In the genomic region with DNA sequence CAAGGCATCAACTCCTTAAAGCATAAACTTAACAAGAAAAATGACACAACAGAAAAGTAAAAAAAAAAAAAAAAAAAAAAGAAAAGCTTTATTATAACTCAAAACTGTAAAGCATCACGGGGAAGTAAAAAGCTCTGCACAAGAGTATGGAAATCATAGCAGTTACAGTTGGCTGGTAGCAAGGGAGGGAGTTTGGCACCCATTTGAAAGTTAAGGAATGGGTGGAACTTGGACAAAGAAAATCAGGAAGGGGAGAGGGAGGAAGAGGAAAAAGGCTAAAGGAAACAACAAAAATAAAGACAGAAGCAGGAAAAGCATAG, we compare ENCODE assay signal across 18 cellular contexts. TPM values are rescaled to one million over a fixed set of nuclear protein-coding genes. Genes with fewer than 3 reads are reported as not detected.
DNase-seq lines count a peak whose midpoint lies in the region; ATAC-seq, FAIRE-seq and TF ChIP-seq lines count a peak whose summit lies in the region.
"Had no signal": no experiment of that assay in that cellular context is flagged by ENCODE, and none has a peak within 500 bp of the region (broad histone marks: within the 10 kb centered on the region; RNA-seq: fewer than 3 reads in every experiment).

No MANE protein-coding gene starts in this region.

- BruUV-seq in HepG2 (replicated peaks; lab: Mats Ljungman, UMichigan) = no TSS peak

- no peak for DNase-seq in HepG2 (ENCODE audit: low spot score)
- no peak for DNase-seq in right lobe of liver
- DNase-seq in activated CD4-positive, alpha-beta memory T cell treated with anti-CD3 and anti-CD28 coated beads for 36 hours = no peak
- DNase-seq in glutamatergic neuron = no peak
- DNase-seq in upper lobe of right lung = no peak
- no peak for DNase-seq in NCI-H748 treated with DMSO at 0.1 percent for 48 hours (lab: John Stamatoyannopoulos, UW)
- no peak for DNase-seq in MV-4-11 (lab: John Stamatoyannopoulos, UW)
- DNase-seq in NCI-H146 (lab: John Stamatoyannopoulos, UW) = no peak
- DNase-seq: activated naive CD4-positive, alpha-beta T cell; BE2C; effector CD4-positive, alpha-beta T cell; GOT3; NCI-H1930; NCI-H524 treated with DMSO at 0.1 percent for 48 hours; PC-9 had no signal

- ATAC-seq in HepG2 = no peak
- no peak for ATAC-seq in right lobe of liver
- no peak for ATAC-seq in upper lobe of right lung

- no peaks in the 10 kb centered on the region for H3K9me3 Mint-ChIP-seq in activated CD4-positive, alpha-beta memory T cell treated with anti-CD3 and anti-CD28 coated beads for 36 hours
- H3K9me3 Mint-ChIP-seq in glutamatergic neuron (ENCODE audit: unreplicated experiment) = peaks cover 44% of the 10 kb centered on the region
- H3K9me3 Mint-ChIP-seq: neural progenitor cell had no signal

- intact Hi-C loops in HepG2 (cut with micrococcal nuclease; ENCODE audit: unreplicated experiment) (no loop called here), right lobe of liver (cut with DNase I) (no loop called here), upper lobe of right lung (cut with DNase I) (no loop called here)
- intact Hi-C loops in activated CD4-positive, alpha-beta memory T cell treated with anti-CD3 and anti-CD28 coated beads for 36 hours (cut with micrococcal nuclease) = loop anchor here (1.0 to 2.0 kb wide), 5 partner anchors 8 to 372 kb away; a partner anchor contains a TSS

- CTCF ChIA-PET in HepG2 (lab: Yijun Ruan, JAX; ENCODE audit: low intra/inter-chr PET ratio, low total read pairs) = no interaction called here
- CTCF ChIA-PET in activated CD4-positive, alpha-beta memory T cell treated with anti-CD3 and anti-CD28 coated beads for 36 hours (lab: Charles Lee) = interaction anchor here (0.6 to 1.1 kb wide), 3 partner anchors 9 to 122 kb away, joined by 3 to 4 read pairs (median 3); a partner anchor contains a TSS

- H3K4me2 ChIP-seq in HepG2 (ENCODE audit: low read depth, low read length) = no peak overlapping the region
- H3K4me2 ChIP-seq: neural progenitor cell, PC-9 had no signal

- TF ChIP-seq EP300 in HepG2 (IDR thresholded peaks at IDR 0.05; ENCODE audit: low read depth in 2 of 2, low read length in 2 of 2) (no peak), HepG2 (CRISPR knock-in tag; IDR thresholded peaks at IDR 0.05; ENCODE audit: borderline replicate concordance) (no peak)

- peaks cover 90% of the 10 kb centered on the region for H3K4me1 Mint-ChIP-seq in activated CD4-positive, alpha-beta memory T cell treated with anti-CD3 and anti-CD28 coated beads for 36 hours (ENCODE audit: low read depth)
- H3K4me1 Mint-ChIP-seq in glutamatergic neuron (ENCODE audit: low read depth, unreplicated experiment) = peaks cover 86% of the 10 kb centered on the region

- no peak for TF ChIP-seq RAD21 in HepG2 (CRISPR knock-in tag; IDR thresholded peaks at IDR 0.05)

- peaks cover 9% of the 10 kb centered on the region for H3K36me3 Mint-ChIP-seq in activated CD4-positive, alpha-beta memory T cell treated with anti-CD3 and anti-CD28 coated beads for 36 hours
- H3K36me3 Mint-ChIP-seq in glutamatergic neuron (ENCODE audit: unreplicated experiment) = peaks cover 2% of the 10 kb centered on the region
- H3K36me3 Mint-ChIP-seq: neural progenitor cell had no signal

- H3K4me1 ChIP-seq in HepG2 (ENCODE audit: insufficient read depth, low read length) (peaks cover 12% of the 10 kb centered on the region), right lobe of liver (peaks cover 0 to 20% (median 8%) of the 10 kb centered on the region in 4 donors), upper lobe of right lung (peaks cover 81% of the 10 kb centered on the region)

- in situ Hi-C loops in HepG2 (cut with HindIII; ENCODE audit: extremely low pct_ligation_motif_present, low pct_unique_long_range_greater_than_20kb) = no loop called here

- no peak overlapping the region for H3K4me3 ChIP-seq in HepG2 (replicated peaks in 1 of 3; ENCODE audit: insufficient read depth in 1 of 3, low read depth in 2 of 3, low read length in 3 of 3)
- H3K4me3 ChIP-seq in right lobe of liver = no peak overlapping the region
- H3K4me3 ChIP-seq in upper lobe of right lung = no peak overlapping the region
- H3K4me3 ChIP-seq: breast epithelium, lung, neural progenitor cell, PC-9 had no signal

- peak overlapping the region; percentile 6 for H3K4me3 Mint-ChIP-seq in activated CD4-positive, alpha-beta memory T cell treated with anti-CD3 and anti-CD28 coated beads for 36 hours
- peak overlapping the region; percentile 92 for H3K4me3 Mint-ChIP-seq in glutamatergic neuron (ENCODE audit: unreplicated experiment)
- H3K4me3 Mint-ChIP-seq: neural progenitor cell had no signal

- no peaks in the 10 kb centered on the region for H3K27me3 Mint-ChIP-seq in activated CD4-positive, alpha-beta memory T cell treated with anti-CD3 and anti-CD28 coated beads for 36 hours
- H3K27me3 Mint-ChIP-seq in glutamatergic neuron (ENCODE audit: unreplicated experiment) = peaks cover 17% of the 10 kb centered on the region

- 88% methylated on average over 1 of the region's 1 CpG for WGBS in HepG2 (ENCODE audit: low lambda C conversion rate)
- whole genome bisulfite sequencing in right lobe of liver (ENCODE audit: insufficient coverage, low coverage, low lambda C conversion rate, missing lambda C conversion rate) = 67% methylated on average over 1 of the region's 1 CpG

- FAIRE-seq in HepG2 (lab: Jason Lieb, UNC) = peak; percentile 28

- H2AFZ ChIP-seq in HepG2 (ENCODE audit: low read length) = no peak overlapping the region
- H2AFZ ChIP-seq: neural progenitor cell, PC-9 had no signal

- TF ChIP-seq CTCF in HepG2 (CRISPR knock-in tag; IDR thresholded peaks at IDR 0.05) (no peak), right lobe of liver (IDR thresholded peaks at IDR 0.05) (no peak), glutamatergic neuron (IDR thresholded peaks at IDR 0.05; ENCODE audit: partially characterized antibody, unreplicated experiment) (no peak), upper lobe of right lung (IDR thresholded peaks at IDR 0.05) (no peak)

- no peak overlapping the region for H3K9ac ChIP-seq in HepG2 (ENCODE audit: insufficient read depth, low read depth, low read length)
- H3K9ac ChIP-seq: neural progenitor cell had no signal

- no peaks in the 10 kb centered on the region for H3K27me3 ChIP-seq in HepG2 (ENCODE audit: control insufficient read depth in 1 of 2, insufficient read depth in 2 of 2, low read length in 2 of 2)
- H3K27me3 ChIP-seq in right lobe of liver = no peaks in the 10 kb centered on the region
- no peaks in the 10 kb centered on the region for H3K27me3 ChIP-seq in upper lobe of right lung
- H3K27me3 ChIP-seq: BE2C, breast epithelium, neural progenitor cell had no signal

- H3K9me3 ChIP-seq in HepG2 (ENCODE audit: low read length) (no peaks in the 10 kb centered on the region), right lobe of liver (no peaks in the 10 kb centered on the region), upper lobe of right lung (no peaks in the 10 kb centered on the region)
- H3K9me3 ChIP-seq: BE2C, breast epithelium had no signal

- H3K36me3 ChIP-seq in HepG2 (replicated peaks in 1 of 2; ENCODE audit: control insufficient read depth in 1 of 2, insufficient read depth in 2 of 2, low read length in 2 of 2) (no peaks in the 10 kb centered on the region), right lobe of liver (no peaks in the 10 kb centered on the region), upper lobe of right lung (no peaks in the 10 kb centered on the region)
- H3K36me3 ChIP-seq: breast epithelium, neural progenitor cell had no signal

- POLR2A ChIA-PET in HepG2 (lab: Yijun Ruan, JAX) = no interaction called here
- POLR2A ChIA-PET in activated CD4-positive, alpha-beta memory T cell treated with anti-CD3 and anti-CD28 coated beads for 36 hours (lab: Charles Lee) = interaction anchor here (1.2 to 1.9 kb wide), 3 partner anchors 9 to 173 kb away, joined by 4 to 14 read pairs (median 4); a partner anchor contains a TSS

- no peak for TF ChIP-seq POLR2A in HepG2 (IDR thresholded peaks at IDR 0.05; ENCODE audit: insufficient read depth in 1 of 2, low read depth in 2 of 2, low read length in 2 of 2)
- no peak for TF ChIP-seq POLR2A in right lobe of liver (IDR thresholded peaks at IDR 0.05)

- H4K20me1 ChIP-seq in HepG2 (ENCODE audit: insufficient read depth, low read length) = 0 out of 2 replicates have a peak, but pooled peaks cover 2% of the 10 kb centered on the region

- H3K27ac ChIP-seq in HepG2 (ENCODE audit: extremely low read length, insufficient read depth, low read length) = no peak overlapping the region
- peak overlapping the region in 1 of 3 donors; percentile 35 for H3K27ac ChIP-seq in right lobe of liver
- peak overlapping the region; percentile 43 for H3K27ac ChIP-seq in upper lobe of right lung
- H3K27ac ChIP-seq: breast epithelium, neural progenitor cell, PC-9 had no signal

- peak overlapping the region; percentile 51 for H3K27ac Mint-ChIP-seq in activated CD4-positive, alpha-beta memory T cell treated with anti-CD3 and anti-CD28 coated beads for 36 hours
- H3K27ac Mint-ChIP-seq in glutamatergic neuron (ENCODE audit: unreplicated experiment) = peak overlapping the region; percentile 82
- H3K27ac Mint-ChIP-seq: neural progenitor cell had no signal

- peaks cover 5% of the 10 kb centered on the region for H3K79me2 ChIP-seq in HepG2 (ENCODE audit: insufficient read depth, low read length)

RNA-seq across cellular contexts. Expression of a gene that starts 8.6 kb away (rescaled TPM):
- total RNA-seq in HepG2 (2016; rRNA removed; fragmentation: Illumina TruSeq; extraction: Trizol) = 1.9 and 2.6 TPM in 2 replicates
- total RNA-seq in HepG2 (2016; cell fraction: cytosol; rRNA removed; fragmentation: Illumina TruSeq; extraction: Trizol; ENCODE audit: low read depth) = 1.4 and 2.0 TPM in 2 replicates
- total RNA-seq in HepG2 (2016; cell fraction: insoluble cytoplasmic fraction; rRNA removed; fragmentation: Illumina TruSeq; extraction: Trizol) = 2.4 and 3.0 TPM in 2 replicates
- 0.93 and 1.1 TPM in 2 replicates for total RNA-seq in HepG2 (2016; cell fraction: membrane; rRNA removed; fragmentation: Illumina TruSeq; extraction: Trizol)
- 2.5 and 4.1 TPM in 2 replicates for total RNA-seq in HepG2 (2016; cell fraction: nucleus; rRNA removed; fragmentation: Illumina TruSeq; extraction: Trizol)
- polyA plus RNA-seq in HepG2 (2011; rRNA removed) = 5.4 and 6.3 TPM in 2 replicates
- 4.0 and 4.2 TPM in 2 replicates for polyA plus RNA-seq in HepG2 (2011; cell fraction: cytosol; rRNA removed)
- 21.1 and 21.4 TPM in 2 replicates for polyA plus RNA-seq in HepG2 (2011; cell fraction: nucleus; rRNA removed)
- polyA plus RNA-seq in HepG2 (2012) = 6.5 and 7.0 TPM in 2 replicates
- 0.11 and 0.31 TPM in 2 replicates for polyA plus RNA-seq in HepG2 (2016; cell fraction: cytosol; fragmentation: Illumina TruSeq; extraction: Trizol; ENCODE audit: low read depth)
- 1.3 and 1.4 TPM in 2 replicates for polyA plus RNA-seq in HepG2 (2016; cell fraction: insoluble cytoplasmic fraction; fragmentation: Illumina TruSeq; extraction: Trizol; ENCODE audit: low read depth)
- polyA plus RNA-seq in HepG2 (2016; cell fraction: membrane; fragmentation: Illumina TruSeq; extraction: Trizol; ENCODE audit: low read depth) = 0.61 and 1.3 TPM in 2 replicates
- 3.3 TPM in 2 replicates for polyA plus RNA-seq in HepG2 (2016; cell fraction: nucleus; fragmentation: Illumina TruSeq; extraction: Trizol; ENCODE audit: insufficient read depth, low read depth)
- 7.1 and 25.2 TPM in 2 replicates for polyA minus RNA-seq in HepG2 (2011; rRNA and poly(A)+ RNA removed; ENCODE audit: low replicate concordance)
- polyA minus RNA-seq in HepG2 (2011; cell fraction: cytosol; rRNA and poly(A)+ RNA removed) = 2.5 and 3.4 TPM in 2 replicates
- polyA minus RNA-seq in HepG2 (2011; cell fraction: nucleus; rRNA and poly(A)+ RNA removed) = 18.7 and 20.8 TPM in 2 replicates
- 10 to 100 TPM in 3 of 6 experiments, 1 to 10 TPM in 3; 3.3 to 14.2 (median 10.2) TPM for total RNA-seq in right lobe of liver
- 10 to 100 TPM; 24.1 to 29.5 TPM for total RNA-seq in activated CD4-positive, alpha-beta memory T cell treated with anti-CD3 and anti-CD28 coated beads for 36 hours
- 323 TPM for total RNA-seq in glutamatergic neuron (ENCODE audit: unreplicated experiment)
- total RNA-seq in upper lobe of right lung = 62.1 TPM
